16 cellular contexts compared by ENCODE assay signal in genomic region chr6:3340358-3340798, GRCh38.
DNase-seq lines count a peak whose midpoint lies in the region; ATAC-seq and TF ChIP-seq lines count a peak whose summit lies in the region.
"Had no signal": no experiment of that assay in that cellular context is flagged by ENCODE, and none has a peak within 500 bp of the region (broad histone marks: within the 10 kb centered on the region; RNA-seq: fewer than 3 reads in every experiment).

No MANE protein-coding gene starts in this region.

- peaks cover 0 to 7% (median 0%) of the 10 kb centered on the region in 5 donors for H3K27me3 Mint-ChIP-seq in naive thymus-derived CD4-positive, alpha-beta T cell
- H3K27me3 Mint-ChIP-seq: activated naive CD4-positive, alpha-beta T cell treated with anti-CD3 and anti-CD28 coated beads, Interleukin-2, amount 50 U/mL, for 24 hours had no signal

- H3K4me1 Mint-ChIP-seq in naive thymus-derived CD4-positive, alpha-beta T cell = peaks cover 3 to 51% (median 28%) of the 10 kb centered on the region in 7 donors

- H3K9me3 ChIP-seq in left lung = no peaks in the 10 kb centered on the region
- no peaks in the 10 kb centered on the region for H3K9me3 ChIP-seq in gastrocnemius medialis
- H3K9me3 ChIP-seq in naive thymus-derived CD4-positive, alpha-beta T cell (ENCODE audit: control insufficient read depth in 2 of 3, low read length in 3 of 3) = no peaks in the 10 kb centered on the region
- H3K9me3 ChIP-seq: Peyer's patch had no signal

- H3K4me1 ChIP-seq in left lung = peaks cover 11 to 31% of the 10 kb centered on the region in 2 donors
- peaks cover 44 to 54% of the 10 kb centered on the region in 2 donors for H3K4me1 ChIP-seq in gastrocnemius medialis
- H3K4me1 ChIP-seq in naive thymus-derived CD4-positive, alpha-beta T cell (ENCODE audit: control insufficient read depth in 2 of 2, insufficient read depth in 2 of 2, low read length in 2 of 2) = no peaks in the 10 kb centered on the region

- POLR2A ChIA-PET in BJ (lab: Charles Lee) = no interaction called here
- POLR2A ChIA-PET in naive thymus-derived CD4-positive, alpha-beta T cell (lab: Charles Lee) = no interaction called here

- H3K4me3 ChIP-seq in BJ (ENCODE audit: low read depth, low read length) (no peak overlapping the region), brain microvascular endothelial cell (ENCODE audit: low read depth, low read length) (no peak overlapping the region), left lung (no peak overlapping the region), gastrocnemius medialis (no peak overlapping the region)
- H3K4me3 ChIP-seq in naive thymus-derived CD4-positive, alpha-beta T cell (ENCODE audit: low read length) = no peak overlapping the region
- H3K4me3 ChIP-seq: Peyer's patch had no signal

- peaks cover 4% of the 10 kb centered on the region; the same call in 1 of the 2 replicates for H3K27me3 ChIP-seq in BJ (ENCODE audit: control insufficient read depth, insufficient read depth, low read length)
- no peaks in the 10 kb centered on the region for H3K27me3 ChIP-seq in brain microvascular endothelial cell (replicated peaks)
- no peaks in the 10 kb centered on the region for H3K27me3 ChIP-seq in left lung
- no peaks in the 10 kb centered on the region for H3K27me3 ChIP-seq in gastrocnemius medialis
- no peaks in the 10 kb centered on the region for H3K27me3 ChIP-seq in naive thymus-derived CD4-positive, alpha-beta T cell (ENCODE audit: control insufficient read depth in 2 of 2, insufficient read depth in 2 of 2, low read length in 2 of 2)
- H3K27me3 ChIP-seq: Peyer's patch had no signal

- intact Hi-C loops in left lung (cut with DNase I) (no loop called here), gastrocnemius medialis (cut with DNase I; ENCODE audit: low total_unique reads) (loop anchor here (5.0 to 10.0 kb wide), 3 partner anchors 67 to 574 kb away; no protein-coding TSS in a partner anchor), left colon (cut with DNase I, micrococcal nuclease) (no loop called here)
- intact Hi-C loops in naive thymus-derived CD4-positive, alpha-beta T cell (cut with micrococcal nuclease) = no loop called here

- H3K36me3 ChIP-seq in BJ (ENCODE audit: control insufficient read depth, insufficient read depth, low read length) = no peaks in the 10 kb centered on the region
- H3K36me3 ChIP-seq in brain microvascular endothelial cell (replicated peaks) = no peaks in the 10 kb centered on the region
- no peaks in the 10 kb centered on the region for H3K36me3 ChIP-seq in left lung
- H3K36me3 ChIP-seq in gastrocnemius medialis = no peaks in the 10 kb centered on the region
- no peaks in the 10 kb centered on the region for H3K36me3 ChIP-seq in naive thymus-derived CD4-positive, alpha-beta T cell (ENCODE audit: control insufficient read depth in 2 of 3, insufficient read depth in 3 of 3, low read length in 3 of 3)
- H3K36me3 ChIP-seq: Peyer's patch had no signal

- TF ChIP-seq POLR2A in gastrocnemius medialis (IDR thresholded peaks at IDR 0.05) = no peak

- H3K36me3 Mint-ChIP-seq in naive thymus-derived CD4-positive, alpha-beta T cell = peaks cover 0 to 14% (median 0%) of the 10 kb centered on the region in 5 donors
- H3K36me3 Mint-ChIP-seq: activated naive CD4-positive, alpha-beta T cell treated with anti-CD3 and anti-CD28 coated beads, Interleukin-2, amount 50 U/mL, for 24 hours; immature natural killer cell had no signal

- CTCF ChIA-PET in BJ (lab: Yijun Ruan, JAX) = interaction anchor here (0.6 to 2.8 kb wide), 2 partner anchors 8 to 605 kb away, joined by 3 to 11 read pairs; no protein-coding TSS in a partner anchor
- CTCF ChIA-PET in naive thymus-derived CD4-positive, alpha-beta T cell (lab: Charles Lee) = no interaction called here

- H3K27ac ChIP-seq in brain microvascular endothelial cell (peak overlapping the region; percentile 60), left lung (peak overlapping the region; percentile 26 to 73), gastrocnemius medialis (peak overlapping the region; percentile 73 to 80 (median 77))
- H3K27ac ChIP-seq in naive thymus-derived CD4-positive, alpha-beta T cell (ENCODE audit: low read depth, low read length) = no peak overlapping the region

- H3K27ac Mint-ChIP-seq in naive thymus-derived CD4-positive, alpha-beta T cell = no peak overlapping the region
- H3K27ac Mint-ChIP-seq: activated B cell treated with CpG ODN at 0.5 μM for 24 hours; activated naive CD4-positive, alpha-beta T cell treated with anti-CD3 and anti-CD28 coated beads, Interleukin-2, amount 50 U/mL, for 24 hours; immature natural killer cell had no signal

- TF ChIP-seq CTCF in BJ (IDR thresholded peaks at IDR 0.05; ENCODE audit: insufficient read depth, low read depth, low read length) (no peak), brain microvascular endothelial cell (IDR thresholded peaks at IDR 0.05; ENCODE audit: low read depth, low read length, missing control alignments) (no peak), left lung (IDR thresholded peaks at IDR 0.05) (no peak), gastrocnemius medialis (IDR thresholded peaks at IDR 0.05 in 4 of 5, conservative IDR thresholded peaks at IDR 0.05 in 1 of 5) (no peak)

- no peak for ATAC-seq in left lung
- ATAC-seq in gastrocnemius medialis = peak; percentile 35 to 49
- ATAC-seq in left colon = no peak
- ATAC-seq in naive thymus-derived CD4-positive, alpha-beta T cell = no peak

- in situ Hi-C loops in brain microvascular endothelial cell (cut with HindIII; ENCODE audit: low pct_ligation_motif_present, low sequenced_read_pairs) = no loop called here
- in situ Hi-C loops in gastrocnemius medialis (cut with MboI; ENCODE audit: low sequenced_read_pairs in 4 of 4) = no loop called here

- no peak overlapping the region for H3K4me3 Mint-ChIP-seq in naive thymus-derived CD4-positive, alpha-beta T cell
- H3K4me3 Mint-ChIP-seq: activated B cell treated with CpG ODN at 0.5 μM for 24 hours; activated naive CD4-positive, alpha-beta T cell treated with anti-CD3 and anti-CD28 coated beads, Interleukin-2, amount 50 U/mL, for 24 hours; immature natural killer cell had no signal

- H3K9me3 Mint-ChIP-seq in naive thymus-derived CD4-positive, alpha-beta T cell = no peaks in the 10 kb centered on the region
- H3K9me3 Mint-ChIP-seq: activated B cell treated with CpG ODN at 0.5 μM for 24 hours; activated naive CD4-positive, alpha-beta T cell treated with anti-CD3 and anti-CD28 coated beads, Interleukin-2, amount 50 U/mL, for 24 hours; immature natural killer cell had no signal

- DNase-seq in BJ (ENCODE audit: low read depth) (peak; percentile 30), brain microvascular endothelial cell (no peak), left lung (no peak), gastrocnemius medialis (no peak), mesenteric fat pad (ENCODE audit: low spot score) (no peak), left colon (no peak), putamen (ENCODE audit: low spot score) (no peak)
- DNase-seq in naive thymus-derived CD4-positive, alpha-beta T cell = no peak
- DNase-seq: activated B cell treated with CpG ODN at 0.5 μM for 24 hours, cerebellar nuclear complex, immature natural killer cell, NCI-H1105, Peyer's patch, small intestine, SW 1271 had no signal

Comparison
In these comparisons a context has a peak if more than half of its experiments do, and no peak if none do; other contexts are left out.
1. ATAC-seq: peak in gastrocnemius medialis (2 of 2); none in left lung (single experiment), left colon (single experiment) and naive thymus-derived CD4-positive, alpha-beta T cell (single experiment).